Comparison of ENCODE assay signal across 23 cellular contexts in the genomic region with DNA sequence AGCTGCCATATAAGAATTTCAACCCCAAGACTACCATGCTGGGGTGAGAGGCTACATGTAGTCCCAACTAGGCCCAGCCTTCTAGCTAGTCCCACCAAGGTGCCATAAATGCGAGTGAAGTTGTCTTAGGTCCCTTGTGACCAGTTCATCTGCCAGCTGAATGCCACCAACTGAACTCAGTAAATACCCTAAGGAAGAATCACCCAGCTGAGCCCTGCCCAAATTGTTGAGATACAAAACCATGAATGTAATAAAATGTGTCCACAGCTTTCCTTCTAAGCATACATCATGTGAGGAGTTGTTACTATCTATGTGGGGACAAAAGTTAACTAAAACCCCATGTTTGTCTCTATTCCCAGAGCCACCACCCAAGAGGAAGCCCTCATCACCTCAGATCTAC.
DNase-seq lines count a peak whose midpoint lies in the region; ATAC-seq and TF ChIP-seq lines count a peak whose summit lies in the region.
"Had no signal": no experiment of that assay in that cellular context is flagged by ENCODE, and none has a peak within 500 bp of the region (broad histone marks: within the 10 kb centered on the region; RNA-seq: fewer than 3 reads in every experiment).

No MANE protein-coding gene starts in this region.

- H3K27me3 ChIP-seq in colonic mucosa, result no peaks in the 10 kb centered on the region
- H3K27me3 ChIP-seq in mesenchymal stem cell (ENCODE audit: control insufficient read depth in 1 of 2, insufficient read depth in 1 of 2, low read length in 2 of 2), result no peaks in the 10 kb centered on the region
- H3K27me3 ChIP-seq in thoracic aorta (replicated peaks; ENCODE audit: insufficient read depth), result no peaks in the 10 kb centered on the region
- H3K27me3 ChIP-seq in aorta (ENCODE audit: control insufficient read depth in 1 of 2, insufficient read depth in 2 of 2, low read length in 1 of 2), result no peaks in the 10 kb centered on the region
- no peaks in the 10 kb centered on the region for H3K27me3 ChIP-seq in heart right ventricle
- no peaks in the 10 kb centered on the region for H3K27me3 ChIP-seq in neural progenitor cell
- H3K27me3 ChIP-seq: BLaER1 treated with 17β-estradiol and CSF1 and Interleukin-3, amounts not matched to agents 10 nM and 100 nM had no signal

- no peak overlapping the region for H2BK5ac ChIP-seq in mesenchymal stem cell (ENCODE audit: low read depth, low read length, poor library complexity, severe bottlenecking)

- H3K23ac ChIP-seq in mesenchymal stem cell (ENCODE audit: low read length in 2 of 2), result no peak overlapping the region

- peak overlapping the region; percentile 24 to 53 for H2BK12ac ChIP-seq in mesenchymal stem cell (ENCODE audit: low read length in 2 of 2)

- peaks cover 5% of the 10 kb centered on the region for H3K79me2 ChIP-seq in neural progenitor cell (ENCODE audit: low read depth)

- no peaks in the 10 kb centered on the region for H3F3A ChIP-seq in neural progenitor cell (ENCODE audit: low read depth)

- H3K18ac ChIP-seq in mesenchymal stem cell (ENCODE audit: low read depth in 1 of 2, low read length in 2 of 2), result peak overlapping the region; percentile 5 to 29

- H3K9me3 ChIP-seq in colonic mucosa (no peaks in the 10 kb centered on the region), mesenchymal stem cell (ENCODE audit: control insufficient read depth, low read length) (no peaks in the 10 kb centered on the region), thoracic aorta (no peaks in the 10 kb centered on the region), aorta (ENCODE audit: control insufficient read depth, low read length) (no peaks in the 10 kb centered on the region), heart right ventricle (peaks cover 0 to 9% (median 0%) of the 10 kb centered on the region in 11 donors), neural progenitor cell (ENCODE audit: low read depth) (no peaks in the 10 kb centered on the region)
- H3K9me3 ChIP-seq: Caco-2 had no signal

- intact Hi-C loops in colonic mucosa (cut with DNase I), result no loop called here
- intact Hi-C loops in aorta (cut with DNase I), result loop anchor here in 1 of 2 donors (10.0 kb wide), 1 partner anchor 131 kb away; no protein-coding TSS in a partner anchor
- intact Hi-C loops in heart right ventricle (cut with DNase I), result no loop called here

- H4K8ac ChIP-seq in mesenchymal stem cell (ENCODE audit: low read length), result no peak overlapping the region

- H3K79me1 ChIP-seq in mesenchymal stem cell (replicated peaks; ENCODE audit: low read length, poor library complexity, severe bottlenecking), result peaks cover 2% of the 10 kb centered on the region

- TF ChIP-seq CTCF in colonic mucosa (IDR thresholded peaks at IDR 0.05) (no peak), thoracic aorta (IDR thresholded peaks at IDR 0.05) (no peak), heart right ventricle (IDR thresholded peaks at IDR 0.05) (no peak), neural progenitor cell (IDR thresholded peaks at IDR 0.05) (no peak)

- ATAC-seq in thoracic aorta (ENCODE audit: insufficient number of reproducible peaks, low FRiP score, low read depth) (no peak), aorta (ENCODE audit: low FRiP score) (no peak), heart right ventricle (no peak)
- ATAC-seq: HCT116, Right ventricle myocardium inferior had no signal

- no peaks in the 10 kb centered on the region for H3K9me3 Mint-ChIP-seq in neural progenitor cell

- 90% methylated on average over 1 of the region's 1 CpG for WGBS in mesenchymal stem cell
- 96 to 98% methylated on average over 1 of the region's 1 CpG for WGBS in aorta, 2 donors
- WGBS in heart right ventricle, 2 donors, result 98 to 100% methylated on average over 1 of the region's 1 CpG

- no peak overlapping the region for H3K27ac Mint-ChIP-seq in neural progenitor cell

- peaks cover 7% of the 10 kb centered on the region for H3K36me3 Mint-ChIP-seq in neural progenitor cell

- peaks cover 3% of the 10 kb centered on the region for H3K4me1 Mint-ChIP-seq in neural progenitor cell

- H2BK15ac ChIP-seq in mesenchymal stem cell (ENCODE audit: low read depth, poor library complexity, severe bottlenecking), result peak overlapping the region; percentile 55

- no peak overlapping the region for H2AK5ac ChIP-seq in mesenchymal stem cell (ENCODE audit: low read length, severe bottlenecking)

- H3K4me3 Mint-ChIP-seq in neural progenitor cell, result no peak overlapping the region

- no peaks in the 10 kb centered on the region for H3K27me3 Mint-ChIP-seq in neural progenitor cell (ENCODE audit: insufficient read depth, low read depth)
- H3K27me3 Mint-ChIP-seq: CD4-positive, alpha-beta memory T cell had no signal

- H3K4me1 ChIP-seq in colonic mucosa (no peaks in the 10 kb centered on the region), mesenchymal stem cell (ENCODE audit: control insufficient read depth, insufficient read depth, low read depth, low read length) (no peaks in the 10 kb centered on the region), thoracic aorta (ENCODE audit: control insufficient read depth in 1 of 2, low read depth in 2 of 2) (peaks cover 20 to 60% of the 10 kb centered on the region in 2 donors), aorta (ENCODE audit: control insufficient read depth in 1 of 2, insufficient read depth in 2 of 2, low read length in 2 of 2) (peaks cover 4 to 9% of the 10 kb centered on the region in 2 donors), heart right ventricle (peaks cover 0 to 15% (median 0%) of the 10 kb centered on the region in 9 donors), neural progenitor cell (no peaks in the 10 kb centered on the region)
- H3K4me1 ChIP-seq: Caco-2 had no signal

- H3K27ac ChIP-seq in colonic mucosa (peak overlapping the region; percentile 8), mesenchymal stem cell (ENCODE audit: low read length, poor library complexity, severe bottlenecking) (no peak overlapping the region), thoracic aorta (peak overlapping the region; percentile 57 to 89), aorta (ENCODE audit: low read depth in 1 of 2, low read length in 2 of 2) (peak overlapping the region; percentile 68 to 99), heart right ventricle (no peak overlapping the region), neural progenitor cell (no peak overlapping the region)
- H3K27ac ChIP-seq: BLaER1 treated with 17β-estradiol and CSF1 and Interleukin-3, amounts not matched to agents 10 nM and 100 nM had no signal

- H2BK120ac ChIP-seq in mesenchymal stem cell (ENCODE audit: low read depth, low read length), result no peak overlapping the region

- no peak overlapping the region for H4K91ac ChIP-seq in mesenchymal stem cell (ENCODE audit: low read length)

- H2AFZ ChIP-seq in mesenchymal stem cell (ENCODE audit: low read depth, low read length) (no peak overlapping the region), neural progenitor cell (replicated peaks) (no peak overlapping the region)

- H3K36me3 ChIP-seq in colonic mucosa, result no peaks in the 10 kb centered on the region
- H3K36me3 ChIP-seq in mesenchymal stem cell (ENCODE audit: control insufficient read depth in 1 of 2, insufficient read depth in 2 of 2, low read depth in 1 of 2, low read length in 2 of 2), result peaks cover 0 to 15% of the 10 kb centered on the region in 2 experiments
- H3K36me3 ChIP-seq in thoracic aorta, result no peaks in the 10 kb centered on the region
- H3K36me3 ChIP-seq in aorta (ENCODE audit: control insufficient read depth in 1 of 2, insufficient read depth in 2 of 2, low read length in 1 of 2), result no peaks in the 10 kb centered on the region
- H3K36me3 ChIP-seq in heart right ventricle, result peaks cover 0 to 16% (median 0%) of the 10 kb centered on the region in 9 donors
- no peaks in the 10 kb centered on the region for H3K36me3 ChIP-seq in neural progenitor cell

- DNase-seq in colonic mucosa (no peak), mesenchymal stem cell (no peak), thoracic aorta (ENCODE audit: low spot score) (no peak), aorta (no peak), heart right ventricle (no peak), neural progenitor cell (ENCODE audit: low spot score) (no peak), SIG-M5 (lab: John Stamatoyannopoulos, UW) (no peak)
- DNase-seq: Caco-2; CD4-positive, alpha-beta memory T cell; DMS 273 treated with DMSO at 0.1 percent for 48 hours; DMS79 treated with DMSO at 0.1 percent for 48 hours; GOT3; Karpas-422; MV-4-11; NCI-H1105 treated with DMSO at 0.1 percent for 48 hours; NCI-H2029 treated with DMSO at 0.1 percent for 48 hours; NCI-H2171; NCI-H345; NCI-H524; NCI-H82 had no signal

- no peak overlapping the region for H3K4me3 ChIP-seq in colonic mucosa
- H3K4me3 ChIP-seq in mesenchymal stem cell (ENCODE audit: insufficient read depth in 1 of 2, low read depth in 1 of 2, low read length in 2 of 2), result peak overlapping the region in 1 of 2 experiments; percentile 4
- no peak overlapping the region for H3K4me3 ChIP-seq in thoracic aorta
- H3K4me3 ChIP-seq in aorta (ENCODE audit: low read length in 2 of 2), result no peak overlapping the region
- no peak overlapping the region for H3K4me3 ChIP-seq in heart right ventricle
- H3K4me3 ChIP-seq in neural progenitor cell, result no peak overlapping the region
- H3K4me3 ChIP-seq: BLaER1 treated with 17β-estradiol and CSF1 and Interleukin-3, amounts not matched to agents 10 nM and 100 nM had no signal

- H3K14ac ChIP-seq in mesenchymal stem cell (ENCODE audit: low read length in 2 of 2), result no peak overlapping the region

- no peak overlapping the region for H3K4ac ChIP-seq in mesenchymal stem cell (ENCODE audit: low read depth in 1 of 2, low read length in 2 of 2)

- no peak overlapping the region for H3K4me2 ChIP-seq in mesenchymal stem cell (ENCODE audit: low read length, poor library complexity, severe bottlenecking)
- no peak overlapping the region for H3K4me2 ChIP-seq in neural progenitor cell
- H3K4me2 ChIP-seq: BLaER1 treated with 17β-estradiol and CSF1 and Interleukin-3, amounts not matched to agents 10 nM and 100 nM had no signal

- H3K9ac ChIP-seq in colonic mucosa (ENCODE audit: low read depth in 2 of 2, low read length in 2 of 2) (no peak overlapping the region), mesenchymal stem cell (ENCODE audit: low read length) (no peak overlapping the region), neural progenitor cell (no peak overlapping the region)
- H3K9ac ChIP-seq: BLaER1 treated with 17β-estradiol and CSF1 and Interleukin-3, amounts not matched to agents 10 nM and 100 nM had no signal

- H4K20me1 ChIP-seq in neural progenitor cell (ENCODE audit: low read depth), result no peaks in the 10 kb centered on the region
- H4K20me1 ChIP-seq: BLaER1 treated with 17β-estradiol and CSF1 and Interleukin-3, amounts not matched to agents 10 nM and 100 nM had no signal

Comparison
In these comparisons a context has a peak if more than half of its experiments do, and no peak if none do; other contexts are left out.
1. H3K27ac ChIP-seq: peak in colonic mucosa (single experiment), thoracic aorta (2 of 2) and aorta (2 of 2); none in mesenchymal stem cell (single experiment), heart right ventricle (0 of 10) and neural progenitor cell (single experiment).